In genomic region chr5:147040856-147041255, GRCh38 we compare ENCODE assay signal across 1 cellular context.
TF ChIP-seq lines count a peak whose summit lies in the region.

No MANE protein-coding gene starts in this region.

TF ChIP-seq in WTC11, 78 proteins besides CTCF, POLR2A, EP300 and RAD21 (continued from another document):
- TF ChIP-seq PREB (CRISPR knock-in tag; IDR thresholded peaks at IDR 0.05; ENCODE audit: borderline replicate concordance) (no peak), ZNF423 (CRISPR knock-in tag; IDR thresholded peaks at IDR 0.05) (no peak), ESRRA (CRISPR knock-in tag; IDR thresholded peaks at IDR 0.05; ENCODE audit: borderline replicate concordance) (no peak)
TF ChIP-seq in WTC11: peak in this region for 0.
